Comparison of ENCODE assay signal across 10 cellular contexts in the genomic region with DNA sequence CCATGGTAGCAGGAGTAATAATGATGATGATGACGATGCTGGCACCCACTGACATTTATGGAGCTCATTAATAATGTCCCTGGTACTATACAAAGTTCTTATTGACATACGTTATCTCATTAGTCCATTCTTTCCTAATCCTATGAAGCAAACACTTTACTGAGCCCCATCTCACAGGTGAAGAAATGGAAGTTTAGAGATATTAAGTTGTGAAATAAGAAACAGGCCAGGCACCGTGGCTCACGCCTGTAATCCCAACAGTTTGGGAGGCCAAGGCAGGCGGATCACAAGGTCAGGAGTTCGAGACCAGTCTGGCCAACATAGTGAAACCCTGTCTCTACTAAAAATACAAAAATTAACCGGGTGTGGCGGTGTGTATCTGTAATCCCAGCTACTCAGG. TPM values are rescaled to one million over a fixed set of nuclear protein-coding genes. Genes with fewer than 3 reads are reported as not detected.
DNase-seq lines count a peak whose midpoint lies in the region; ATAC-seq and TF ChIP-seq lines count a peak whose summit lies in the region.
"Not testable (repeated sequence)": the region's sequence is repeated elsewhere in the genome, so short reads cannot be mapped to it uniquely, and the experiment has no call there.
"Had no signal": no experiment of that assay in that cellular context is flagged by ENCODE, and none has a peak within 500 bp of the region (broad histone marks: within the 10 kb centered on the region; RNA-seq: fewer than 3 reads in every experiment).

No MANE protein-coding gene starts in this region.

- not testable (repeated sequence) for H2AK5ac ChIP-seq in mesenchymal stem cell (ENCODE audit: low read length, severe bottlenecking)

- H3K9me3 Mint-ChIP-seq in brain; osteocyte (ENCODE audit: unreplicated experiment): not testable (repeated sequence)

- not testable (repeated sequence) for H3K27me3 Mint-ChIP-seq in brain; osteocyte (ENCODE audit: unreplicated experiment)

- not testable (repeated sequence) for H3K9me3 ChIP-seq in HCT116 (ENCODE audit: control insufficient read depth in 1 of 2, insufficient read depth in 1 of 2, low read depth in 1 of 2, low read length in 2 of 2); PC-9 (ENCODE audit: insufficient read depth, low read depth); mesenchymal stem cell (ENCODE audit: control insufficient read depth, low read length); stomach

- 76% methylated on average over 2 of the region's 8 CpGs for WGBS in mesenchymal stem cell
- 46 to 73% (median 51%) methylated on average over 6 to 8 of the region's 8 CpGs for WGBS in stomach, 5 donors

- H3K4me3 Mint-ChIP-seq in brain; osteocyte (ENCODE audit: unreplicated experiment): not testable (repeated sequence)

- not testable (repeated sequence) for H3K9me2 ChIP-seq in HCT116 (ENCODE audit: insufficient read depth); PC-9 (ENCODE audit: insufficient read depth)

- not testable (repeated sequence) for TF ChIP-seq RAD21 in HCT116 (IDR thresholded peaks at IDR 0.05; ENCODE audit: low read depth)

- H3F3A ChIP-seq in PC-9 (ENCODE audit: insufficient read depth, low read depth): peaks cover 52% of the 10 kb centered on the region

- not testable (repeated sequence) for H4K91ac ChIP-seq in mesenchymal stem cell (ENCODE audit: low read length)

- RAD21 ChIA-PET in HCT116 (lab: Charles Lee; ENCODE audit: low non-redundant PET in 1 of 2, low total read pairs in 2 of 2, uncharacterized antibody in 2 of 2, unreplicated experiment in 2 of 2): not testable (repeated sequence)

- H3K4ac ChIP-seq in mesenchymal stem cell (ENCODE audit: low read depth in 1 of 2, low read length in 2 of 2): not testable (repeated sequence)

- not testable (repeated sequence) for H3K4me1 Mint-ChIP-seq in brain
- peaks cover 19% of the 10 kb centered on the region for H3K4me1 Mint-ChIP-seq in osteocyte (ENCODE audit: unreplicated experiment)

- not testable (repeated sequence) for H3K18ac ChIP-seq in mesenchymal stem cell (ENCODE audit: low read depth in 1 of 2, low read length in 2 of 2)

- not testable (repeated sequence) for H3K36me3 Mint-ChIP-seq in brain; osteocyte (ENCODE audit: unreplicated experiment)

- not testable (repeated sequence) for H4K8ac ChIP-seq in mesenchymal stem cell (ENCODE audit: low read length)

- H3K36me3 ChIP-seq in HCT116 (ENCODE audit: control insufficient read depth in 1 of 2, insufficient read depth in 2 of 2, low read length in 2 of 2); mesenchymal stem cell (ENCODE audit: control insufficient read depth in 1 of 2, insufficient read depth in 2 of 2, low read depth in 1 of 2, low read length in 2 of 2); stomach: not testable (repeated sequence)
- peaks cover 15% of the 10 kb centered on the region; the same call in 1 of the 2 replicates for H3K36me3 ChIP-seq in PC-9 (ENCODE audit: low read depth)

- TF ChIP-seq CTCF in HCT116 (IDR thresholded peaks at IDR 0.05 in 2 of 3, conservative IDR thresholded peaks at IDR 0.05 in 1 of 3; ENCODE audit: borderline replicate concordance in 1 of 3, insufficient read depth in 1 of 3, low read depth in 2 of 3, low read length in 2 of 3); PC-9 (conservative IDR thresholded peaks at IDR 0.05); brain (conservative IDR thresholded peaks at IDR 0.05); osteocyte (IDR thresholded peaks at IDR 0.05); stomach (IDR thresholded peaks at IDR 0.05): not testable (repeated sequence)

- CTCF ChIA-PET in HCT116 (lab: Charles Lee); PC-9 (lab: Charles Lee): not testable (repeated sequence)

- H2BK120ac ChIP-seq in mesenchymal stem cell (ENCODE audit: low read depth, low read length): not testable (repeated sequence)

- H3K27me3 ChIP-seq in HCT116 (ENCODE audit: insufficient read depth, low read length); PC-9 (ENCODE audit: insufficient read depth, low read depth); mesenchymal stem cell (ENCODE audit: control insufficient read depth in 1 of 2, insufficient read depth in 1 of 2, low read length in 2 of 2); stomach: not testable (repeated sequence)

- intact Hi-C loops in HCT116 (cut with micrococcal nuclease); PC-9 (cut with micrococcal nuclease; ENCODE audit: unreplicated experiment); stomach (cut with DNase I; ENCODE audit: low total_unique reads): not testable (repeated sequence)

- H3K4me1 ChIP-seq in HCT116 (ENCODE audit: control insufficient read depth in 1 of 2, insufficient read depth in 2 of 2, low read length in 2 of 2) (peaks cover 7 to 22% of the 10 kb centered on the region in 2 experiments), PC-9 (replicated peaks; ENCODE audit: insufficient read depth) (peaks cover 50% of the 10 kb centered on the region)
- H3K4me1 ChIP-seq in mesenchymal stem cell (ENCODE audit: control insufficient read depth, insufficient read depth, low read depth, low read length); stomach: not testable (repeated sequence)

- not testable (repeated sequence) for H2BK5ac ChIP-seq in mesenchymal stem cell (ENCODE audit: low read depth, low read length, poor library complexity, severe bottlenecking)

- not testable (repeated sequence) for DNase-seq in HCT116 (ENCODE audit: low read depth, low spot score); epithelial cell of prostate (ENCODE audit: low read depth, low spot score); mesenchymal stem cell; osteocyte (ENCODE audit: extremely low spot score, unreplicated experiment); stomach
- DNase-seq in PC-9: peak in 1 of 2 experiments; percentile 63

- not testable (repeated sequence) for H3K4me3 ChIP-seq in HCT116 (replicated peaks in 1 of 2; ENCODE audit: low read depth in 1 of 2, low read length in 2 of 2); mesenchymal stem cell (ENCODE audit: insufficient read depth in 1 of 2, low read depth in 1 of 2, low read length in 2 of 2); stomach
- H3K4me3 ChIP-seq in PC-9: peak overlapping the region; percentile 27; the same call in 1 of the 2 replicates

- ATAC-seq in HCT116: not testable (repeated sequence)

- H4K20me1 ChIP-seq in HCT116 (ENCODE audit: insufficient read depth); PC-9 (ENCODE audit: insufficient read depth): not testable (repeated sequence)

- not testable (repeated sequence) for H3K27ac ChIP-seq in HCT116 (ENCODE audit: low read depth, low read length)
- peak overlapping the region; percentile 99 for H3K27ac ChIP-seq in PC-9
- peak overlapping the region; percentile 80 for H3K27ac ChIP-seq in epithelial cell of prostate
- H3K27ac ChIP-seq in mesenchymal stem cell (ENCODE audit: low read length, poor library complexity, severe bottlenecking): peak overlapping the region; percentile 83
- peak overlapping the region in 4 of 5 donors; percentile 28 to 76 (median 59) for H3K27ac ChIP-seq in stomach

- not testable (repeated sequence) for H3K23ac ChIP-seq in mesenchymal stem cell (ENCODE audit: low read length in 2 of 2)

- H3K9ac ChIP-seq in HCT116 (ENCODE audit: low read length); mesenchymal stem cell (ENCODE audit: low read length): not testable (repeated sequence)

- POLR2A ChIA-PET in HCT116 (lab: Charles Lee); PC-9 (lab: Charles Lee; ENCODE audit: unreplicated experiment): not testable (repeated sequence)

- BruUV-seq in HCT116 (replicated peaks; lab: Mats Ljungman, UMichigan); PC-9 (replicated peaks; lab: Mats Ljungman, UMichigan): not testable (repeated sequence)

- not testable (repeated sequence) for H3K79me1 ChIP-seq in mesenchymal stem cell (replicated peaks; ENCODE audit: low read length, poor library complexity, severe bottlenecking)

- not testable (repeated sequence) for H2BK15ac ChIP-seq in mesenchymal stem cell (ENCODE audit: low read depth, poor library complexity, severe bottlenecking)

- TF ChIP-seq EP300 in stomach (IDR thresholded peaks at IDR 0.05): not testable (repeated sequence)

- not testable (repeated sequence) for H2AFZ ChIP-seq in HCT116 (ENCODE audit: low read depth, low read length, poor library complexity, severe bottlenecking); PC-9; mesenchymal stem cell (ENCODE audit: low read depth, low read length)

- TF ChIP-seq POLR2A in HCT116 (IDR thresholded peaks at IDR 0.05; ENCODE audit: borderline replicate concordance, extremely low read depth, insufficient read depth, insufficient read length); stomach (IDR thresholded peaks at IDR 0.05): not testable (repeated sequence)

- not testable (repeated sequence) for H2BK12ac ChIP-seq in mesenchymal stem cell (ENCODE audit: low read length in 2 of 2)

- H3K79me2 ChIP-seq in HCT116 (ENCODE audit: insufficient read depth, low read length): not testable (repeated sequence)
- peaks cover 26% of the 10 kb centered on the region for H3K79me2 ChIP-seq in PC-9 (ENCODE audit: low read depth)

- H3K27ac Mint-ChIP-seq in brain: peak overlapping the region in 3 of 5 experiments; percentile 3 to 86 (median 42)
- peak overlapping the region; percentile 83 for H3K27ac Mint-ChIP-seq in osteocyte (ENCODE audit: unreplicated experiment)

- H3K4me2 ChIP-seq in HCT116 (ENCODE audit: low read length) (peak overlapping the region; percentile 53), PC-9 (peak overlapping the region; percentile 76)
- not testable (repeated sequence) for H3K4me2 ChIP-seq in mesenchymal stem cell (ENCODE audit: low read length, poor library complexity, severe bottlenecking)

- not testable (repeated sequence) for H3K14ac ChIP-seq in mesenchymal stem cell (ENCODE audit: low read length in 2 of 2)

RNA-seq across cellular contexts. Expression of a gene that starts 24.1 kb away (rescaled TPM):
- not detected for total RNA-seq in HCT116 (2021; ENCODE audit: unreplicated experiment)
- 0.02 TPM in 1 of 2 replicates, not detected in the other for polyA plus RNA-seq in HCT116 (2012)
- 5.3 and 6.1 TPM in 2 replicates for total RNA-seq in PC-9 (2021)
- polyA plus RNA-seq in brain (ENCODE audit: insufficient read depth, low read depth, low replicate concordance): not detected
- polyA plus RNA-seq in mesenchymal stem cell (2013, experiment 1 of 2): 0.01 TPM
- polyA plus RNA-seq in mesenchymal stem cell (2013, experiment 2 of 2): 0.03 TPM
- total RNA-seq in osteocyte: not detected in 2 replicates
- total RNA-seq in stomach: under 1 TPM in 1 of 5 donors, not detected in 4; 0.18 TPM
- polyA plus RNA-seq in stomach: under 1 TPM in 1 of 3 donors, not detected in 2; 0.35 TPM
- total RNA-seq: H1 had no signal
- polyA plus RNA-seq: CD14-positive monocyte; CD8-positive, alpha-beta memory T cell; H1 had no signal

RNA-seq across cellular contexts. Expression of a gene that starts 37.6 kb away (rescaled TPM):
- 3.1 TPM for total RNA-seq in HCT116 (2021; ENCODE audit: unreplicated experiment)
- 1.6 and 1.8 TPM in 2 replicates for polyA plus RNA-seq in HCT116 (2012)
- 6.2 and 8.3 TPM in 2 replicates for total RNA-seq in PC-9 (2021)
- polyA plus RNA-seq in brain (ENCODE audit: insufficient read depth, low read depth, low replicate concordance): 4.5 TPM
- 3.6 TPM for polyA plus RNA-seq in mesenchymal stem cell (2013, experiment 1 of 2)
- polyA plus RNA-seq in mesenchymal stem cell (2013, experiment 2 of 2): 3.2 TPM
- total RNA-seq in osteocyte: 8.0 and 9.6 TPM in 2 replicates
- 1 to 10 TPM; 1.1 to 3.9 (median 3.6) TPM for total RNA-seq in stomach
- under 1 TPM in 2 of 3 donors, not detected in 1; 0.25 to 0.37 TPM for polyA plus RNA-seq in stomach
- polyA plus RNA-seq: CD14-positive monocyte had no signal
